In the genomic region with DNA sequence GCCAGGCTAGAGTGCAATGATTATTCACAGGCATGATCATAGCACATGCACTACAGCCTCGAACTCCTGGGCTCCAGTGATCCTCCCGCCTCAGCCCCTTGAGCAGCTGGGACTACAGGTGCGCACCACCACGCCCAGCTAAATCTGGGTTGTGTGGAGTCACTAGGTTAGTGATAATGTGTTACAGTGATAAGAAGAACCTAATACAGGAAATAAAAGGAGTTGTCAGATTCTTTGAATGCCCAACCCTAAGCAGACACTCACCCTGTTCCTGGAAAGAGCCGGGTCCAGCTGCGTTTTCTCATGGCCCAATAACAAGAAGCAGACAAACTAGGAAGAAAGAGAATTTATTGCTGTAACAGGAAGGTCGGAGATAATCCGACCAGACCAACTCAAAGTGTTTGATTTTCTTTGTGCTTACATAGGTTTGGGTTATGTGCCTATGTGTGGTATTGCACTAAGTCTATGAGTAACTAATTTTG, we compare ENCODE assay signal across 16 cellular contexts. TPM values are rescaled to one million over a fixed set of nuclear protein-coding genes. Genes with fewer than 3 reads are reported as not detected.
A peak's percentile ranks its signal among the peaks of the same experiment; 100 is the strongest.
DNase-seq lines count a peak whose midpoint lies in the region; ATAC-seq and TF ChIP-seq lines count a peak whose summit lies in the region.
"Had no signal": no experiment of that assay in that cellular context is flagged by ENCODE, and none has a peak within 500 bp of the region (broad histone marks: within the 10 kb centered on the region; RNA-seq: fewer than 3 reads in every experiment).

No MANE protein-coding gene starts in this region.

- H3K27me3 ChIP-seq in BE2C: no peaks in the 10 kb centered on the region

- DNase-seq in left ventricle myocardium superior (no peak), cardiac septum (ENCODE audit: low spot score) (no peak), HT-29 (ENCODE audit: low spot score) (no peak), BE2C (no peak)
- DNase-seq in activated CD4-positive, alpha-beta T cell treated with anti-CD3 and anti-CD28 coated beads, Interleukin-2, amount 10 ng/mL, durations not matched to agents 7 days and 5 days: no peak
- DNase-seq: activated CD4-positive, CD25-positive, alpha-beta regulatory T cell treated with anti-CD3 and anti-CD28 coated beads, Interleukin-2, amount 50 U/mL, for 72 hours; activated T-cell treated with anti-CD3 and anti-CD28 coated beads, Interleukin-2, amount 50 U/mL, for 4 hours; IMR-90; NCI-H1092; NCI-H345; retina; stimulated activated CD4-positive, alpha-beta T cell treated with anti-CD3 and anti-CD28 coated beads, Interleukin-4, amount 100 ng/mL, for 4 hours had no signal

- H3K4me3 Mint-ChIP-seq in nephron: no peak overlapping the region
- no peak overlapping the region for H3K4me3 Mint-ChIP-seq in activated CD4-positive, alpha-beta T cell treated with anti-CD3 and anti-CD28 coated beads, Interleukin-2, amount 10 ng/mL, durations not matched to agents 7 days and 5 days
- H3K4me3 Mint-ChIP-seq: activated T-cell treated with anti-CD3 and anti-CD28 coated beads, Interleukin-2, amount 50 U/mL, for 4 hours; stimulated activated effector memory CD8-positive, alpha-beta T cell treated with anti-CD3 and anti-CD28 coated beads, Interleukin-12 subunit alpha, Interleukin-12 subunit beta, amount 100 ng/mL, for 72 hours had no signal

- H3K9me3 Mint-ChIP-seq in nephron: no peaks in the 10 kb centered on the region
- H3K9me3 Mint-ChIP-seq in activated CD4-positive, alpha-beta T cell treated with anti-CD3 and anti-CD28 coated beads, Interleukin-2, amount 10 ng/mL, durations not matched to agents 7 days and 5 days: no peaks in the 10 kb centered on the region
- H3K9me3 Mint-ChIP-seq: activated T-cell treated with anti-CD3 and anti-CD28 coated beads, Interleukin-2, amount 50 U/mL, for 4 hours; stimulated activated effector memory CD8-positive, alpha-beta T cell treated with anti-CD3 and anti-CD28 coated beads, Interleukin-12 subunit alpha, Interleukin-12 subunit beta, amount 100 ng/mL, for 72 hours had no signal

- intact Hi-C loops in left ventricle myocardium superior (cut with micrococcal nuclease): no loop called here
- intact Hi-C loops in cardiac septum (cut with DNase I): no loop called here

- H3K36me3 Mint-ChIP-seq in nephron (ENCODE audit: low read depth): peaks cover 52% of the 10 kb centered on the region
- H3K36me3 Mint-ChIP-seq in activated CD4-positive, alpha-beta T cell treated with anti-CD3 and anti-CD28 coated beads, Interleukin-2, amount 10 ng/mL, durations not matched to agents 7 days and 5 days (ENCODE audit: low read depth): peaks cover 7% of the 10 kb centered on the region

- no peaks in the 10 kb centered on the region for H3K9me3 ChIP-seq in BE2C

- ATAC-seq in left ventricle myocardium superior: peak; percentile 16
- ATAC-seq in esophagus mucosa: peak; percentile 51
- ATAC-seq in HG02870 (IDR thresholded peaks at IDR 0.05; ENCODE audit: unreplicated experiment): no peak
- ATAC-seq: activated T-cell treated with anti-CD3 and anti-CD28 coated beads, Interleukin-2, amount 50 U/mL, for 4 hours; stimulated activated effector memory CD8-positive, alpha-beta T cell treated with anti-CD3 and anti-CD28 coated beads, Interleukin-12 subunit alpha, Interleukin-12 subunit beta, amount 100 ng/mL, for 72 hours had no signal

- CTCF ChIA-PET in activated CD4-positive, alpha-beta T cell treated with anti-CD3 and anti-CD28 coated beads, Interleukin-2, amount 10 ng/mL, durations not matched to agents 7 days and 5 days (lab: Charles Lee): no interaction called here

- H3K36me3 ChIP-seq in BE2C: peaks cover 2% of the 10 kb centered on the region; the same call in 1 of the 2 replicates

- H3K4me1 Mint-ChIP-seq in nephron: peaks cover 33% of the 10 kb centered on the region
- peaks cover 19% of the 10 kb centered on the region for H3K4me1 Mint-ChIP-seq in activated CD4-positive, alpha-beta T cell treated with anti-CD3 and anti-CD28 coated beads, Interleukin-2, amount 10 ng/mL, durations not matched to agents 7 days and 5 days
- H3K4me1 Mint-ChIP-seq: stimulated activated effector memory CD8-positive, alpha-beta T cell treated with anti-CD3 and anti-CD28 coated beads, Interleukin-12 subunit alpha, Interleukin-12 subunit beta, amount 100 ng/mL, for 72 hours had no signal

- H3K4me3 ChIP-seq in BE2C (ENCODE audit: low read depth, low read length): no peak overlapping the region

- TF ChIP-seq CTCF in nephron (IDR thresholded peaks at IDR 0.05; ENCODE audit: unreplicated experiment in 3 of 3) (no peak), BE2C (IDR thresholded peaks at IDR 0.05; ENCODE audit: low read depth, low read length) (no peak)

- POLR2A ChIA-PET in activated CD4-positive, alpha-beta T cell treated with anti-CD3 and anti-CD28 coated beads, Interleukin-2, amount 10 ng/mL, durations not matched to agents 7 days and 5 days (lab: Charles Lee): no interaction called here

- peak overlapping the region; percentile 71 to 87 (median 83) for H3K27ac Mint-ChIP-seq in nephron
- H3K27ac Mint-ChIP-seq in activated CD4-positive, alpha-beta T cell treated with anti-CD3 and anti-CD28 coated beads, Interleukin-2, amount 10 ng/mL, durations not matched to agents 7 days and 5 days: no peak overlapping the region
- H3K27ac Mint-ChIP-seq: stimulated activated effector memory CD8-positive, alpha-beta T cell treated with anti-CD3 and anti-CD28 coated beads, Interleukin-12 subunit alpha, Interleukin-12 subunit beta, amount 100 ng/mL, for 72 hours had no signal

- no peaks in the 10 kb centered on the region for H3K4me1 ChIP-seq in BE2C

- H3K27me3 Mint-ChIP-seq in nephron (ENCODE audit: low read depth): no peaks in the 10 kb centered on the region
- H3K27me3 Mint-ChIP-seq in activated CD4-positive, alpha-beta T cell treated with anti-CD3 and anti-CD28 coated beads, Interleukin-2, amount 10 ng/mL, durations not matched to agents 7 days and 5 days: no peaks in the 10 kb centered on the region

RNA-seq across cellular contexts. Expression of gene IFNGR2, which starts 8.8 kb away (rescaled TPM):
- total RNA-seq in left ventricle myocardium superior: 35.1 TPM
- total RNA-seq in cardiac septum: 37.0 TPM
- 86.8 TPM for total RNA-seq in esophagus mucosa
- 28.1 and 30.2 TPM in 2 replicates for total RNA-seq in HT-29 (2014; rRNA removed; shearing (Covaris generic))
- 21.1 TPM for polyA plus RNA-seq in BE2C (2012; ENCODE audit: insufficient read depth, insufficient read length, low read depth)
- 10 to 100 TPM; 11.3 to 11.8 TPM for total RNA-seq in activated CD4-positive, alpha-beta T cell treated with anti-CD3 and anti-CD28 coated beads, Interleukin-2, amount 10 ng/mL, durations not matched to agents 7 days and 5 days
